In the genomic region with DNA sequence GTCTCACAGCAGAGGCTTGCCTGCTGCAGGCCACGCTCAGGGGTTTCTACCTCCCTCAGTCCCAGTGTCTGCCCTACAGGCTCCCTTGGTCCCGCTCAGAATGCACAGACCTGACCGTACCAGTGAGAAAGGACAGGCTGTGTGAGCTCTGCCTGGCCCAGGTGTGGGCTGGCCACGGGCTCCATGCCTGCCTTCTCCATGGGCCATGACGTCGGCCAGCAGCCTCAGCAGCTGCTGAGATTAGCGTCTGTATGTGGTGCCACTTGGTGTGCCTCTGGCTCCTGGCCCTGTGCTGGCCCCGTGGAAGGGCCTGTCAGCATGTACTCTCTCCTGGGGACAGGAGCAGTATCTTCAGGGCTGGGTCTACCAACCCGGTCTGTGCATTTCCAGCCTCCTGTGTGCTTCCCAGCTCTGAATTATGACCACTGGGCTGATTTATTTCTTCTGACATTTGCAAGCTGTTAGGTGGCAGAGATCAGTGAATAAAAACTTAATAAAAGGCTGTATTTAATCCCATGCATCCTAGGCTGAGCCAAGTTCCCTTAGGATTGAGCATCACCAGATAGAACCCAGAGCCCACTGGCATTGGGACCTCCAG, we compare ENCODE assay signal across 8 cellular contexts. TPM values are rescaled to one million over a fixed set of nuclear protein-coding genes. Genes with fewer than 3 reads are reported as not detected.
DNase-seq lines count a peak whose midpoint lies in the region; ATAC-seq lines count a peak whose summit lies in the region.

No MANE protein-coding gene starts in this region.

- H3K18ac ChIP-seq in mesenchymal stem cell (ENCODE audit: low read depth in 1 of 2, low read length in 2 of 2): peak overlapping the region; percentile 64 to 89

- no peak overlapping the region for H3K4me3 ChIP-seq in mesenchymal stem cell (ENCODE audit: insufficient read depth in 1 of 2, low read depth in 1 of 2, low read length in 2 of 2)

- peaks cover 9% of the 10 kb centered on the region for H3K36me3 Mint-ChIP-seq in activated naive CD4-positive, alpha-beta T cell treated with anti-CD3 and anti-CD28 coated beads, Interleukin-2, amount 50 U/mL, for 24 hours

- H3K23ac ChIP-seq in mesenchymal stem cell (ENCODE audit: low read length in 2 of 2): peak overlapping the region in 1 of 2 experiments; percentile 10

- no peak overlapping the region for H3K4me2 ChIP-seq in mesenchymal stem cell (ENCODE audit: low read length, poor library complexity, severe bottlenecking)

- H3K9me3 ChIP-seq in mesenchymal stem cell (ENCODE audit: control insufficient read depth, low read length): no peaks in the 10 kb centered on the region

- no peak overlapping the region for H2BK5ac ChIP-seq in mesenchymal stem cell (ENCODE audit: low read depth, low read length, poor library complexity, severe bottlenecking)

- no peaks in the 10 kb centered on the region for H3K27me3 Mint-ChIP-seq in activated naive CD4-positive, alpha-beta T cell treated with anti-CD3 and anti-CD28 coated beads, Interleukin-2, amount 50 U/mL, for 24 hours

- peak overlapping the region; percentile 74 for H4K91ac ChIP-seq in mesenchymal stem cell (ENCODE audit: low read length)

- peaks cover 22% of the 10 kb centered on the region for H3K4me1 ChIP-seq in mesenchymal stem cell (ENCODE audit: control insufficient read depth, insufficient read depth, low read depth, low read length)

- H2BK120ac ChIP-seq in mesenchymal stem cell (ENCODE audit: low read depth, low read length): peak overlapping the region; percentile 43

- peaks cover 17 to 18% of the 10 kb centered on the region in 2 experiments for H3K36me3 ChIP-seq in mesenchymal stem cell (ENCODE audit: control insufficient read depth in 1 of 2, insufficient read depth in 2 of 2, low read depth in 1 of 2, low read length in 2 of 2)

- 76% methylated on average over 9 of the region's 9 CpGs for WGBS in mesenchymal stem cell

- no peak for ATAC-seq in GM19455 (IDR thresholded peaks at IDR 0.05; ENCODE audit: unreplicated experiment)
- ATAC-seq in GM19395 (IDR thresholded peaks at IDR 0.05; ENCODE audit: unreplicated experiment): no peak
- ATAC-seq in GM21717 (IDR thresholded peaks at IDR 0.05; ENCODE audit: unreplicated experiment): no peak

- H3K27ac ChIP-seq in angular gyrus (ENCODE audit: low read depth, low read length): peak overlapping the region; percentile 71
- H3K27ac ChIP-seq in mesenchymal stem cell (ENCODE audit: low read length, poor library complexity, severe bottlenecking): no peak overlapping the region

- H3K79me1 ChIP-seq in mesenchymal stem cell (replicated peaks; ENCODE audit: low read length, poor library complexity, severe bottlenecking): peaks cover 57% of the 10 kb centered on the region

- no peak for DNase-seq in activated naive CD4-positive, alpha-beta T cell treated with anti-CD3 and anti-CD28 coated beads, Interleukin-2, amount 50 U/mL, for 16 hours
- DNase-seq in mesenchymal stem cell (no peak), COR-L47 (lab: John Stamatoyannopoulos, UW) (no peak)

- peak overlapping the region; percentile 34 for H2BK15ac ChIP-seq in mesenchymal stem cell (ENCODE audit: low read depth, poor library complexity, severe bottlenecking)

- H3K4me3 Mint-ChIP-seq in activated naive CD4-positive, alpha-beta T cell treated with anti-CD3 and anti-CD28 coated beads, Interleukin-2, amount 50 U/mL, for 24 hours: peak overlapping the region; percentile 53

- peak overlapping the region; percentile 85 for H3K9ac ChIP-seq in mesenchymal stem cell (ENCODE audit: low read length)

- peak overlapping the region in 1 of 2 experiments; percentile 89 for H3K14ac ChIP-seq in mesenchymal stem cell (ENCODE audit: low read length in 2 of 2)

- H2BK12ac ChIP-seq in mesenchymal stem cell (ENCODE audit: low read length in 2 of 2): peak overlapping the region; percentile 71 to 92

- peak overlapping the region; percentile 70 for H3K27ac Mint-ChIP-seq in activated naive CD4-positive, alpha-beta T cell treated with anti-CD3 and anti-CD28 coated beads, Interleukin-2, amount 50 U/mL, for 24 hours

- peak overlapping the region; percentile 69 to 88 for H3K4ac ChIP-seq in mesenchymal stem cell (ENCODE audit: low read depth in 1 of 2, low read length in 2 of 2)

- no peaks in the 10 kb centered on the region for H3K27me3 ChIP-seq in mesenchymal stem cell (ENCODE audit: control insufficient read depth in 1 of 2, insufficient read depth in 1 of 2, low read length in 2 of 2)

- H4K8ac ChIP-seq in mesenchymal stem cell (ENCODE audit: low read length): peak overlapping the region; percentile 45

- H3K4me1 Mint-ChIP-seq in activated naive CD4-positive, alpha-beta T cell treated with anti-CD3 and anti-CD28 coated beads, Interleukin-2, amount 50 U/mL, for 24 hours: peaks cover 97% of the 10 kb centered on the region

- no peak overlapping the region for H2AFZ ChIP-seq in mesenchymal stem cell (ENCODE audit: low read depth, low read length)

- H2AK5ac ChIP-seq in mesenchymal stem cell (ENCODE audit: low read length, severe bottlenecking): no peak overlapping the region

- H3K9me3 Mint-ChIP-seq in activated naive CD4-positive, alpha-beta T cell treated with anti-CD3 and anti-CD28 coated beads, Interleukin-2, amount 50 U/mL, for 24 hours: no peaks in the 10 kb centered on the region

RNA-seq across cellular contexts. Expression of gene KLF13, which starts 25.7 kb away (rescaled TPM):
- polyA plus RNA-seq in mesenchymal stem cell (2013, experiment 1 of 2): 93.2 TPM
- polyA plus RNA-seq in mesenchymal stem cell (2013, experiment 2 of 2): 91.8 TPM
